1 cellular context compared by ENCODE assay signal in the genomic region with DNA sequence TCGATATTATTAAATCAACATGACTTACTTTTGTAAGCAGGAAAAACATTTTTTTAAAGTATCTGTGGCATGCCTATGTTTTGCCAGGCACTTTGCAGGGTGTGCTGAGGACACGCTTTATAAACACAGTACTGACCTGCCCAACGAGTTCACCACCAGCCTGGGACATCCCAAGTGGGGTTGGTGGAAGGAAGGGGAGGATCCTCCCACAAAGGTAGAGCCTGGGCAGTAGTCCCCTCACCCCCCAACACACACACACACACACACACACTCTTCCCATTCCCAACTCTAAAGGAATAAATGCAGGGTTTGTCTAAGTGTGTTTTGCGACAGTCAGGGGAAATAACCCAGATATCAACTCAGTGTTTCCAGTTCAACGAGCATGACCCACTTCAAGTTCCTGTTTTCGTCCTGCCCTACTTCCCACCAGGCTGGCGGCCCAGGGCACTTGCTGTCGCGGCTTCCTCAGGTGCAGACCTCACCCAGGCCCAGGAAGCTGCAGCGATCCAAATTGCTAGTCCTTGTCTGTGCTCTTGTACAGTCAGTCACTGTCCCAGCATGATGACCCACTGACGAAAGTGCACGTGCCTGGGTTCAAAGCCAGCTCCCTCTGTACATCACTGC.
TF ChIP-seq lines count a peak whose summit lies in the region.

No MANE protein-coding gene starts in this region.

TF ChIP-seq in endothelial cell of umbilical vein, 7 proteins besides CTCF, POLR2A, EP300 and RAD21:
- TF ChIP-seq GATA2 (IDR thresholded peaks at IDR 0.05; ENCODE audit: insufficient read depth, insufficient read length, low read depth, low read length) (no peak), JUN (IDR thresholded peaks at IDR 0.05; ENCODE audit: borderline replicate concordance, insufficient read depth, insufficient read length, low read depth) (no peak), MYC (IDR thresholded peaks at IDR 0.05; ENCODE audit: low read depth, low read length) (no peak), EZH2 (IDR thresholded peaks at IDR 0.05; ENCODE audit: borderline replicate concordance, low read depth, low read length, severe bottlenecking) (no peak)
- TF ChIP-seq, protein P1, sequence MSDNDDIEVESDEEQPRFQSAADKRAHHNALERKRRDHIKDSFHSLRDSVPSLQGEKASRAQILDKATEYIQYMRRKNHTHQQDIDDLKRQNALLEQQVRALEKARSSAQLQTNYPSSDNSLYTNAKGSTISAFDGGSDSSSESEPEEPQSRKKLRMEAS (IDR thresholded peaks at IDR 0.05; ENCODE audit: insufficient read depth, insufficient read length): no peak
TF ChIP-seq in endothelial cell of umbilical vein: peak in this region for 0.
